1 cellular context compared by ENCODE assay signal in the genomic region with DNA sequence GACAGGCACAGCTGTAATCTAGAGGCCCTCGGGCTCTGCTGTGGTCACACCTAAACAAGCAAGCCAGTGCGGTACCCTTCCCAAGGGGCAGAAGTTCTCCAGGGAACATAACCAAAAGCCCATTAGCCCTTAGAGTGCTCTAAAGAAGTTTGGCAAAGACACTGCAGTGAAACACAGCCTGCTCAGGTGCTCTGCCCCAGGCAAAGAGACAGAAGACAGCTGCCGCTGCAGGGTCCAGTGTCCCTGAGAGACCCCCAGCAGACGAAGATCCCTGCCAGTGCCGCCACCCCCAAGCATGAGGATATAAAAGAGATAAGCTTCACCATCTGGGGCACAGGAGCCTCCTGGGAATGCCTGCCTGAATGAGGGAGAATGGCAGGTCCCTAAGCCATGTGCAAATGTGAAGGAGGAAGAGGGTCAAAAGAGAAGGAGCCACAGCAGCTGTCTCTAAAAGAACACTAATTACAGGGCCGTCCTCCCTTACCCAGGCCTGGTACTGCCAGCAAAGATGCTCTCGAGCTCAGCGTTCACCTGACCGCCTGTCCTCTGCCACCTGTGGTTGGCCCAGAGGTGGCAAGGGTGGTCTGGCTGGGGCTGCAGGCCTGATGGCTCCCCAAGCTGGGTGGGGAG.
TF ChIP-seq lines count a peak whose summit lies in the region.

No MANE protein-coding gene starts in this region.

TF ChIP-seq in HEK293, 187 proteins besides CTCF, POLR2A, EP300 and RAD21 (continued from another document):
- TF ChIP-seq, protein P1, sequence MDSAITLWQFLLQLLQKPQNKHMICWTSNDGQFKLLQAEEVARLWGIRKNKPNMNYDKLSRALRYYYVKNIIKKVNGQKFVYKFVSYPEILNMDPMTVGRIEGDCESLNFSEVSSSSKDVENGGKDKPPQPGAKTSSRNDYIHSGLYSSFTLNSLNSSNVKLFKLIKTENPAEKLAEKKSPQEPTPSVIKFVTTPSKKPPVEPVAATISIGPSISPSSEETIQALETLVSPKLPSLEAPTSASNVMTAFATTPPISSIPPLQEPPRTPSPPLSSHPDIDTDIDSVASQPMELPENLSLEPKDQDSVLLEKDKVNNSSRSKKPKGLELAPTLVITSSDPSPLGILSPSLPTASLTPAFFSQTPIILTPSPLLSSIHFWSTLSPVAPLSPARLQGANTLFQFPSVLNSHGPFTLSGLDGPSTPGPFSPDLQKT (IDR thresholded peaks at IDR 0.05; ENCODE audit: borderline replicate concordance, low read depth, low read length), result no peak
- TF ChIP-seq ZNF707 (tag by site-specific recombination; IDR thresholded peaks at IDR 0.05) (no peak), ZNF266 (tag by site-specific recombination; IDR thresholded peaks at IDR 0.05; ENCODE audit: low read depth) (no peak), MZF1 (tag by site-specific recombination; IDR thresholded peaks at IDR 0.05; ENCODE audit: borderline replicate concordance) (no peak), GLI4 (tag by site-specific recombination; IDR thresholded peaks at IDR 0.05) (no peak), EGR2 (tag by site-specific recombination; IDR thresholded peaks at IDR 0.05; ENCODE audit: low read depth) (no peak), ZXDB (tag by site-specific recombination; IDR thresholded peaks at IDR 0.05) (no peak), ZNF394 (tag by site-specific recombination; IDR thresholded peaks at IDR 0.05; ENCODE audit: borderline replicate concordance) (no peak), ZNF423 (tag by site-specific recombination; IDR thresholded peaks at IDR 0.05) (peak; percentile 75), ZIC2 (tag by site-specific recombination; IDR thresholded peaks at IDR 0.05) (peak; percentile 81), FEZF1 (tag by site-specific recombination; IDR thresholded peaks at IDR 0.05) (no peak), ZNF529 (tag by site-specific recombination; IDR thresholded peaks at IDR 0.05; ENCODE audit: insufficient replicate concordance) (no peak), ZNF544 (tag by site-specific recombination; IDR thresholded peaks at IDR 0.05) (no peak), ZBTB8A (tag by site-specific recombination; IDR thresholded peaks at IDR 0.05) (peak; percentile 40), ZNF133 (tag by site-specific recombination; IDR thresholded peaks at IDR 0.05) (no peak), ZNF776 (tag by site-specific recombination; IDR thresholded peaks at IDR 0.05; ENCODE audit: borderline replicate concordance) (no peak), KLF16 (tag by site-specific recombination; IDR thresholded peaks at IDR 0.05) (no peak), ZNF214 (tag by site-specific recombination; IDR thresholded peaks at IDR 0.05; ENCODE audit: borderline replicate concordance) (no peak), MYNN (tag by site-specific recombination; IDR thresholded peaks at IDR 0.05; ENCODE audit: borderline replicate concordance) (no peak), ZNF654 (tag by site-specific recombination; IDR thresholded peaks at IDR 0.05; ENCODE audit: low read depth) (no peak), ZNF138 (tag by site-specific recombination; IDR thresholded peaks at IDR 0.05; ENCODE audit: borderline replicate concordance) (no peak), ZNF677 (tag by site-specific recombination; IDR thresholded peaks at IDR 0.05) (no peak), ZBTB20 (tag by site-specific recombination; IDR thresholded peaks at IDR 0.05) (no peak), GLIS2 (tag by site-specific recombination; IDR thresholded peaks at IDR 0.05) (peak; percentile 55; the same call in 1 of the 2 replicates), ZBTB7A (tag by site-specific recombination; IDR thresholded peaks at IDR 0.05; ENCODE audit: low read depth) (no peak), ZNF600 (tag by site-specific recombination; IDR thresholded peaks at IDR 0.05) (no peak), ZNF248 (tag by site-specific recombination; IDR thresholded peaks at IDR 0.05) (no peak), WT1 (tag by site-specific recombination; IDR thresholded peaks at IDR 0.05) (no peak), RBAK (tag by site-specific recombination; IDR thresholded peaks at IDR 0.05) (no peak), KLF10 (tag by site-specific recombination; IDR thresholded peaks at IDR 0.05) (no peak)
- TF ChIP-seq, protein P2, sequence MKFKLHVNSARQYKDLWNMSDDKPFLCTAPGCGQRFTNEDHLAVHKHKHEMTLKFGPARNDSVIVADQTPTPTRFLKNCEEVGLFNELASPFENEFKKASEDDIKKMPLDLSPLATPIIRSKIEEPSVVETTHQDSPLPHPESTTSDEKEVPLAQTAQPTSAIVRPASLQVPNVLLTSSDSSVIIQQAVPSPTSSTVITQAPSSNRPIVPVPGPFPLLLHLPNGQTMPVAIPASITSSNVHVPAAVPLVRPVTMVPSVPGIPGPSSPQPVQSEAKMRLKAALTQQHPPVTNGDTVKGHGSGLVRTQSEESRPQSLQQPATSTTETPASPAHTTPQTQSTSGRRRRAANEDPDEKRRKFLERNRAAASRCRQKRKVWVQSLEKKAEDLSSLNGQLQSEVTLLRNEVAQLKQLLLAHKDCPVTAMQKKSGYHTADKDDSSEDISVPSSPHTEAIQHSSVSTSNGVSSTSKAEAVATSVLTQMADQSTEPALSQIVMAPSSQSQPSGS (tag by site-specific recombination; IDR thresholded peaks at IDR 0.05; ENCODE audit: low read depth), result no peak
- TF ChIP-seq, protein P3, sequence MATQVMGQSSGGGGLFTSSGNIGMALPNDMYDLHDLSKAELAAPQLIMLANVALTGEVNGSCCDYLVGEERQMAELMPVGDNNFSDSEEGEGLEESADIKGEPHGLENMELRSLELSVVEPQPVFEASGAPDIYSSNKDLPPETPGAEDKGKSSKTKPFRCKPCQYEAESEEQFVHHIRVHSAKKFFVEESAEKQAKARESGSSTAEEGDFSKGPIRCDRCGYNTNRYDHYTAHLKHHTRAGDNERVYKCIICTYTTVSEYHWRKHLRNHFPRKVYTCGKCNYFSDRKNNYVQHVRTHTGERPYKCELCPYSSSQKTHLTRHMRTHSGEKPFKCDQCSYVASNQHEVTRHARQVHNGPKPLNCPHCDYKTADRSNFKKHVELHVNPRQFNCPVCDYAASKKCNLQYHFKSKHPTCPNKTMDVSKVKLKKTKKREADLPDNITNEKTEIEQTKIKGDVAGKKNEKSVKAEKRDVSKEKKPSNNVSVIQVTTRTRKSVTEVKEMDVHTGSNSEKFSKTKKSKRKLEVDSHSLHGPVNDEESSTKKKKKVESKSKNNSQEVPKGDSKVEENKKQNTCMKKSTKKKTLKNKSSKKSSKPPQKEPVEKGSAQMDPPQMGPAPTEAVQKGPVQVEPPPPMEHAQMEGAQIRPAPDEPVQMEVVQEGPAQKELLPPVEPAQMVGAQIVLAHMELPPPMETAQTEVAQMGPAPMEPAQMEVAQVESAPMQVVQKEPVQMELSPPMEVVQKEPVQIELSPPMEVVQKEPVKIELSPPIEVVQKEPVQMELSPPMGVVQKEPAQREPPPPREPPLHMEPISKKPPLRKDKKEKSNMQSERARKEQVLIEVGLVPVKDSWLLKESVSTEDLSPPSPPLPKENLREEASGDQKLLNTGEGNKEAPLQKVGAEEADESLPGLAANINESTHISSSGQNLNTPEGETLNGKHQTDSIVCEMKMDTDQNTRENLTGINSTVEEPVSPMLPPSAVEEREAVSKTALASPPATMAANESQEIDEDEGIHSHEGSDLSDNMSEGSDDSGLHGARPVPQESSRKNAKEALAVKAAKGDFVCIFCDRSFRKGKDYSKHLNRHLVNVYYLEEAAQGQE (tag by site-specific recombination; IDR thresholded peaks at IDR 0.05), result no peak
- TF ChIP-seq, protein P4, sequence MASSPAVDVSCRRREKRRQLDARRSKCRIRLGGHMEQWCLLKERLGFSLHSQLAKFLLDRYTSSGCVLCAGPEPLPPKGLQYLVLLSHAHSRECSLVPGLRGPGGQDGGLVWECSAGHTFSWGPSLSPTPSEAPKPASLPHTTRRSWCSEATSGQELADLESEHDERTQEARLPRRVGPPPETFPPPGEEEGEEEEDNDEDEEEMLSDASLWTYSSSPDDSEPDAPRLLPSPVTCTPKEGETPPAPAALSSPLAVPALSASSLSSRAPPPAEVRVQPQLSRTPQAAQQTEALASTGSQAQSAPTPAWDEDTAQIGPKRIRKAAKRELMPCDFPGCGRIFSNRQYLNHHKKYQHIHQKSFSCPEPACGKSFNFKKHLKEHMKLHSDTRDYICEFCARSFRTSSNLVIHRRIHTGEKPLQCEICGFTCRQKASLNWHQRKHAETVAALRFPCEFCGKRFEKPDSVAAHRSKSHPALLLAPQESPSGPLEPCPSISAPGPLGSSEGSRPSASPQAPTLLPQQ (tag by site-specific recombination; IDR thresholded peaks at IDR 0.05), result no peak
- TF ChIP-seq, protein P5, sequence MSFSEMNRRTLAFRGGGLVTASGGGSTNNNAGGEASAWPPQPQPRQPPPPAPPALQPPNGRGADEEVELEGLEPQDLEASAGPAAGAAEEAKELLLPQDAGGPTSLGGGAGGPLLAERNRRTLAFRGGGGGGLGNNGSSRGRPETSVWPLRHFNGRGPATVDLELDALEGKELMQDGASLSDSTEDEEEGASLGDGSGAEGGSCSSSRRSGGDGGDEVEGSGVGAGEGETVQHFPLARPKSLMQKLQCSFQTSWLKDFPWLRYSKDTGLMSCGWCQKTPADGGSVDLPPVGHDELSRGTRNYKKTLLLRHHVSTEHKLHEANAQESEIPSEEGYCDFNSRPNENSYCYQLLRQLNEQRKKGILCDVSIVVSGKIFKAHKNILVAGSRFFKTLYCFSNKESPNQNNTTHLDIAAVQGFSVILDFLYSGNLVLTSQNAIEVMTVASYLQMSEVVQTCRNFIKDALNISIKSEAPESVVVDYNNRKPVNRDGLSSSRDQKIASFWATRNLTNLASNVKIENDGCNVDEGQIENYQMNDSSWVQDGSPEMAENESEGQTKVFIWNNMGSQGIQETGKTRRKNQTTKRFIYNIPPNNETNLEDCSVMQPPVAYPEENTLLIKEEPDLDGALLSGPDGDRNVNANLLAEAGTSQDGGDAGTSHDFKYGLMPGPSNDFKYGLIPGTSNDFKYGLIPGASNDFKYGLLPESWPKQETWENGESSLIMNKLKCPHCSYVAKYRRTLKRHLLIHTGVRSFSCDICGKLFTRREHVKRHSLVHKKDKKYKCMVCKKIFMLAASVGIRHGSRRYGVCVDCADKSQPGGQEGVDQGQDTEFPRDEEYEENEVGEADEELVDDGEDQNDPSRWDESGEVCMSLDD (tag by site-specific recombination; IDR thresholded peaks at IDR 0.05), result no peak
- TF ChIP-seq, protein P6, sequence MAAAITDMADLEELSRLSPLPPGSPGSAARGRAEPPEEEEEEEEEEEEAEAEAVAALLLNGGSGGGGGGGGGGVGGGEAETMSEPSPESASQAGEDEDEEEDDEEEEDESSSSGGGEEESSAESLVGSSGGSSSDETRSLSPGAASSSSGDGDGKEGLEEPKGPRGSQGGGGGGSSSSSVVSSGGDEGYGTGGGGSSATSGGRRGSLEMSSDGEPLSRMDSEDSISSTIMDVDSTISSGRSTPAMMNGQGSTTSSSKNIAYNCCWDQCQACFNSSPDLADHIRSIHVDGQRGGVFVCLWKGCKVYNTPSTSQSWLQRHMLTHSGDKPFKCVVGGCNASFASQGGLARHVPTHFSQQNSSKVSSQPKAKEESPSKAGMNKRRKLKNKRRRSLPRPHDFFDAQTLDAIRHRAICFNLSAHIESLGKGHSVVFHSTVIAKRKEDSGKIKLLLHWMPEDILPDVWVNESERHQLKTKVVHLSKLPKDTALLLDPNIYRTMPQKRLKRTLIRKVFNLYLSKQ (tag by site-specific recombination; IDR thresholded peaks at IDR 0.05; ENCODE audit: borderline replicate concordance), result no peak
